Comparison of ENCODE assay signal across 10 cellular contexts in the genomic region with DNA sequence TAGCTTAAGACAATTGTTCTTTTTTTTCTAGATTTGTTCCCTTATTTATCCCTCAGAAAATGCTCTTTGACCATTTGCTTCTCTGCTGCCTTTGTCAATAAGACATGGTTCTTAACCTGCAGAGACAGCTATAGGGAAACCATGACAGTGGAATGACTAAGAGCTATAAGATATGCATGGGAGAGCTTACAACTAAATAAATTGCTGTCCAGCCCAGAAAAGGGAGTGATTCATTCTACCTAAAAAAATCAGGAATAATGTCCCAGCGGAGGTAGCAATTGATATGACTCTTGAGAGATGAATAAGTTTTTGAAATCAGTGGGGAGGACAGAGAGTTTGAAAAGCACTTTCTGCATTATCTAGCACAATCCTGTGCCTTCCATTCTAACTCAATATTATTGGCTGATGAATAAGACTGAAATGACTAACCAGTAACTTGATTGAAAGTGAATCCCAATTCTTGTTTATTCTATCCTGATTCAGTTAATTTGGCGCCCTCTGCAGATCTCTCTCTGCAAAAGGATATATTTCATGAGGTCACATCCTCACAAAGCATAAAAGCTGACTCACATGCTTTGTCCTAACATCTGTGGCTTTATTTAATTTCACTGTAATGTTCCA.
A peak's percentile ranks its signal among the peaks of the same experiment; 100 is the strongest.
DNase-seq lines count a peak whose midpoint lies in the region; ATAC-seq, FAIRE-seq and TF ChIP-seq lines count a peak whose summit lies in the region.
"Had no signal": no experiment of that assay in that cellular context is flagged by ENCODE, and none has a peak within 500 bp of the region (broad histone marks: within the 10 kb centered on the region; RNA-seq: fewer than 3 reads in every experiment).

No MANE protein-coding gene starts in this region.

- H3K36me3 ChIP-seq in cardiac muscle cell (no peaks in the 10 kb centered on the region), OCI-LY7 (ENCODE audit: insufficient read depth, low read length) (no peaks in the 10 kb centered on the region)

- no TSS peak for BruUV-seq in OCI-LY7 (replicated peaks; lab: Mats Ljungman, UMichigan)

- H3K4me1 ChIP-seq in cardiac muscle cell (ENCODE audit: low read depth) (no peaks in the 10 kb centered on the region), right cardiac atrium (ENCODE audit: control insufficient read depth, insufficient read depth, low read length) (no peaks in the 10 kb centered on the region), OCI-LY7 (ENCODE audit: insufficient read depth, low read length, poor library complexity, severe bottlenecking) (no peaks in the 10 kb centered on the region)

- H3K9me3 ChIP-seq in cardiac muscle cell (ENCODE audit: low read depth) (no peaks in the 10 kb centered on the region), right cardiac atrium (ENCODE audit: control insufficient read depth, low read length) (no peaks in the 10 kb centered on the region), OCI-LY7 (ENCODE audit: low read length) (no peaks in the 10 kb centered on the region)

- no peak for FAIRE-seq in urothelium cell line (lab: Jason Lieb, UNC)

- H3K9me2 ChIP-seq in OCI-LY7 (ENCODE audit: insufficient read depth, low read length): no peaks in the 10 kb centered on the region

- no peak overlapping the region for H3K27ac Mint-ChIP-seq in activated CD4-positive, alpha-beta T cell treated with anti-CD3 and anti-CD28 coated beads, Interleukin-2, amount 10 ng/mL, durations not matched to agents 24 days and 14 days
- H3K27ac Mint-ChIP-seq: CD8-positive, alpha-beta memory T cell; immature natural killer cell had no signal

- H3K27ac ChIP-seq in cardiac muscle cell: no peak overlapping the region
- no peak overlapping the region for H3K27ac ChIP-seq in right cardiac atrium (ENCODE audit: low read length)
- no peak overlapping the region for H3K27ac ChIP-seq in OCI-LY7 (ENCODE audit: low read depth, low read length, poor library complexity, severe bottlenecking)
- no peak overlapping the region for H3K27ac ChIP-seq in epithelial cell of prostate

- H3K4me1 Mint-ChIP-seq in activated CD4-positive, alpha-beta T cell treated with anti-CD3 and anti-CD28 coated beads, Interleukin-2, amount 10 ng/mL, durations not matched to agents 24 days and 14 days: no peaks in the 10 kb centered on the region
- H3K4me1 Mint-ChIP-seq: CD8-positive, alpha-beta memory T cell; immature natural killer cell had no signal

- H3K4me2 ChIP-seq in OCI-LY7 (ENCODE audit: low read length): no peak overlapping the region

- 50% methylated on average over 2 of the region's 2 CpGs for WGBS in right cardiac atrium

- H3K27me3 Mint-ChIP-seq in activated CD4-positive, alpha-beta T cell treated with anti-CD3 and anti-CD28 coated beads, Interleukin-2, amount 10 ng/mL, durations not matched to agents 24 days and 14 days: no peaks in the 10 kb centered on the region
- H3K27me3 Mint-ChIP-seq: CD8-positive, alpha-beta memory T cell had no signal

- no peak overlapping the region for H3K4me3 ChIP-seq in cardiac muscle cell
- no peak overlapping the region for H3K4me3 ChIP-seq in right cardiac atrium (ENCODE audit: low read length)
- H3K4me3 ChIP-seq in OCI-LY7 (ENCODE audit: low read depth, low read length, poor library complexity, severe bottlenecking): no peak overlapping the region

- TF ChIP-seq CTCF in cardiac muscle cell (IDR thresholded peaks at IDR 0.05; ENCODE audit: low read depth, low read length) (peak; percentile 24), OCI-LY7 (conservative IDR thresholded peaks at IDR 0.05; ENCODE audit: low read length) (peak; percentile 74), omental fat pad (IDR thresholded peaks at IDR 0.05) (no peak)

- ATAC-seq in right cardiac atrium: no peak
- ATAC-seq in omental fat pad (ENCODE audit: low FRiP score): no peak
- no peak for ATAC-seq in GM18870 (IDR thresholded peaks at IDR 0.05; ENCODE audit: unreplicated experiment)

- no peak overlapping the region for H3K4me3 Mint-ChIP-seq in activated CD4-positive, alpha-beta T cell treated with anti-CD3 and anti-CD28 coated beads, Interleukin-2, amount 10 ng/mL, durations not matched to agents 24 days and 14 days
- H3K4me3 Mint-ChIP-seq: CD8-positive, alpha-beta memory T cell; immature natural killer cell had no signal

- no peaks in the 10 kb centered on the region for H3K36me3 Mint-ChIP-seq in activated CD4-positive, alpha-beta T cell treated with anti-CD3 and anti-CD28 coated beads, Interleukin-2, amount 10 ng/mL, durations not matched to agents 24 days and 14 days (ENCODE audit: low read depth)
- H3K36me3 Mint-ChIP-seq: CD8-positive, alpha-beta memory T cell; immature natural killer cell had no signal

- POLR2A ChIA-PET in OCI-LY7 (lab: Charles Lee): interaction anchor here (0.7 to 1.1 kb wide), 2 partner anchors 23 to 330 kb away, joined by 3 read pairs; no protein-coding TSS in a partner anchor

- intact Hi-C loops in right cardiac atrium (cut with DNase I) (no loop called here), OCI-LY7 (cut with micrococcal nuclease; ENCODE audit: unreplicated experiment) (no loop called here)
- intact Hi-C loops in activated CD4-positive, alpha-beta T cell treated with anti-CD3 and anti-CD28 coated beads, Interleukin-2, amount 10 ng/mL, durations not matched to agents 24 days and 14 days (cut with micrococcal nuclease): no loop called here

- DNase-seq in cardiac muscle cell (ENCODE audit: low read depth in 1 of 2, low spot score in 1 of 2) (peak; percentile 26 to 34), right cardiac atrium (no peak), OCI-LY7 (ENCODE audit: low spot score) (peak; percentile 11), epithelial cell of prostate (ENCODE audit: low read depth, low spot score) (peak; percentile 27), urothelium cell line (ENCODE audit: low spot score) (peak; percentile 55), omental fat pad (ENCODE audit: low spot score) (no peak)
- DNase-seq in activated CD4-positive, alpha-beta T cell treated with anti-CD3 and anti-CD28 coated beads, Interleukin-2, amount 10 ng/mL, durations not matched to agents 24 days and 14 days: no peak
- DNase-seq: CD8-positive, alpha-beta memory T cell; immature natural killer cell had no signal

- no peaks in the 10 kb centered on the region for H3K27me3 ChIP-seq in cardiac muscle cell
- no peaks in the 10 kb centered on the region for H3K27me3 ChIP-seq in right cardiac atrium (ENCODE audit: control insufficient read depth, insufficient read depth)

- H2AFZ ChIP-seq in OCI-LY7 (ENCODE audit: low read length): no peak overlapping the region

- H3K9me3 Mint-ChIP-seq in activated CD4-positive, alpha-beta T cell treated with anti-CD3 and anti-CD28 coated beads, Interleukin-2, amount 10 ng/mL, durations not matched to agents 24 days and 14 days: no peaks in the 10 kb centered on the region

- CTCF ChIA-PET in OCI-LY7 (lab: Charles Lee; ENCODE audit: unreplicated experiment): no interaction called here

- H4K20me1 ChIP-seq in OCI-LY7 (ENCODE audit: insufficient read depth, low read length): no peaks in the 10 kb centered on the region

- H3K79me2 ChIP-seq in OCI-LY7 (ENCODE audit: insufficient read depth, low read depth, low read length): no peaks in the 10 kb centered on the region

Comparison
In these comparisons a context has a peak if more than half of its experiments do, and no peak if none do; other contexts are left out.
1. DNase-seq: peak in cardiac muscle cell (2 of 2), OCI-LY7 (single experiment), epithelial cell of prostate (single experiment) and urothelium cell line (single experiment); none in right cardiac atrium (0 of 3), omental fat pad (single experiment) and activated CD4-positive, alpha-beta T cell treated with anti-CD3 and anti-CD28 coated beads, Interleukin-2, amount 10 ng/mL, durations not matched to agents 24 days and 14 days (single experiment).
2. CTCF ChIP-seq: peak in cardiac muscle cell (single experiment) and OCI-LY7 (single experiment); none in omental fat pad (0 of 3).